13 cellular contexts compared by ENCODE assay signal in genomic region chr17:82012482-82013295, GRCh38. TPM values are rescaled to one million over a fixed set of nuclear protein-coding genes. Genes with fewer than 3 reads are reported as not detected.
DNase-seq lines count a peak whose midpoint lies in the region; ATAC-seq, FAIRE-seq and TF ChIP-seq lines count a peak whose summit lies in the region.
"Had no signal": no experiment of that assay in that cellular context is flagged by ENCODE, and none has a peak within 500 bp of the region (broad histone marks: within the 10 kb centered on the region; RNA-seq: fewer than 3 reads in every experiment).

No MANE protein-coding gene starts in this region.

- peaks cover 3% of the 10 kb centered on the region for H3K4me1 Mint-ChIP-seq in type B pancreatic cell (ENCODE audit: unreplicated experiment)
- H3K4me1 Mint-ChIP-seq: activated naive CD4-positive, alpha-beta T cell treated with anti-CD3 and anti-CD28 coated beads, Interleukin-2, amount 50 U/mL, for 24 hours; naive thymus-derived CD8-positive, alpha-beta T cell had no signal

- no peaks in the 10 kb centered on the region for H3F3A ChIP-seq in PC-3 (ENCODE audit: low read length, unreplicated experiment)

- H3K27ac Mint-ChIP-seq in type B pancreatic cell, result no peak overlapping the region
- H3K27ac Mint-ChIP-seq: activated naive CD4-positive, alpha-beta T cell treated with anti-CD3 and anti-CD28 coated beads, Interleukin-2, amount 50 U/mL, for 24 hours; naive thymus-derived CD8-positive, alpha-beta T cell had no signal

- ATAC-seq in thoracic aorta (ENCODE audit: insufficient number of reproducible peaks, low FRiP score, low read depth) (peak; percentile 54), PC-3 (no peak)
- ATAC-seq: naive thymus-derived CD8-positive, alpha-beta T cell had no signal

- no peaks in the 10 kb centered on the region for H3K9me1 ChIP-seq in keratinocyte (ENCODE audit: control insufficient read depth, extremely low read depth, insufficient read depth, low read length)

- H4K20me1 ChIP-seq in keratinocyte (ENCODE audit: control insufficient read depth, extremely low read depth, insufficient read depth, low read length) (no peaks in the 10 kb centered on the region), PC-3 (ENCODE audit: low read length) (no peaks in the 10 kb centered on the region)

- H2AFZ ChIP-seq in keratinocyte (ENCODE audit: control insufficient read depth, low read length) (no peak overlapping the region), PC-3 (ENCODE audit: low read length) (no peak overlapping the region)

- H3K4me2 ChIP-seq in keratinocyte (ENCODE audit: control insufficient read depth, extremely low read depth, insufficient read depth, low read depth, low read length), result no peak overlapping the region
- no peak overlapping the region for H3K4me2 ChIP-seq in PC-3 (ENCODE audit: low read length)
- H3K4me2 ChIP-seq: A549 had no signal

- no peak overlapping the region for H3K27ac ChIP-seq in keratinocyte (ENCODE audit: control insufficient read depth, insufficient read depth, low read length)
- H3K27ac ChIP-seq in thoracic aorta, result peak overlapping the region; percentile 72 to 75
- H3K27ac ChIP-seq in PC-3 (ENCODE audit: low read length), result no peak overlapping the region

- peak overlapping the region; percentile 9 for H3K9ac ChIP-seq in keratinocyte (ENCODE audit: control insufficient read depth, extremely low read depth, insufficient read depth, low read length)
- no peak overlapping the region for H3K9ac ChIP-seq in PC-3 (ENCODE audit: low read length)

- H3K79me2 ChIP-seq in keratinocyte (ENCODE audit: control insufficient read depth, insufficient read depth, low read length) (no peaks in the 10 kb centered on the region), PC-3 (ENCODE audit: low read length) (no peaks in the 10 kb centered on the region)

- H3K27me3 ChIP-seq in keratinocyte (ENCODE audit: control insufficient read depth, extremely low read depth, insufficient read depth, low read length) (no peaks in the 10 kb centered on the region), thoracic aorta (replicated peaks; ENCODE audit: insufficient read depth) (no peaks in the 10 kb centered on the region), PC-3 (ENCODE audit: low read length) (no peaks in the 10 kb centered on the region)

- no peaks in the 10 kb centered on the region for H3K36me3 ChIP-seq in keratinocyte (ENCODE audit: control insufficient read depth in 2 of 2, extremely low read depth in 1 of 2, insufficient read depth in 2 of 2, low read length in 2 of 2)
- H3K36me3 ChIP-seq in thoracic aorta, result no peaks in the 10 kb centered on the region
- no peaks in the 10 kb centered on the region for H3K36me3 ChIP-seq in PC-3 (ENCODE audit: low read depth, low read length)

- no TSS peak for BruUV-seq in PC-3 (replicated peaks; lab: Mats Ljungman, UMichigan)

- H3K9me3 ChIP-seq in keratinocyte (ENCODE audit: control insufficient read depth, low read depth, low read length) (no peaks in the 10 kb centered on the region), thoracic aorta (no peaks in the 10 kb centered on the region), PC-3 (ENCODE audit: low read length) (no peaks in the 10 kb centered on the region)
- H3K9me3 ChIP-seq: A549 had no signal

- H3K4me1 ChIP-seq in keratinocyte (ENCODE audit: control insufficient read depth, extremely low read depth, insufficient read depth, low read length), result peaks cover 18% of the 10 kb centered on the region
- peaks cover 3 to 27% of the 10 kb centered on the region in 2 donors for H3K4me1 ChIP-seq in thoracic aorta (ENCODE audit: control insufficient read depth in 1 of 2, low read depth in 2 of 2)
- no peaks in the 10 kb centered on the region for H3K4me1 ChIP-seq in PC-3 (ENCODE audit: insufficient read depth, low read length)
- H3K4me1 ChIP-seq: A549 had no signal

- POLR2A ChIA-PET in PC-3 (lab: Charles Lee; ENCODE audit: unreplicated experiment), result no interaction called here

- CTCF ChIA-PET in PC-3 (lab: Charles Lee), result no interaction called here

- H3K36me3 Mint-ChIP-seq in type B pancreatic cell, result no peaks in the 10 kb centered on the region
- H3K36me3 Mint-ChIP-seq: activated naive CD4-positive, alpha-beta T cell treated with anti-CD3 and anti-CD28 coated beads, Interleukin-2, amount 50 U/mL, for 24 hours; naive thymus-derived CD8-positive, alpha-beta T cell had no signal

- intact Hi-C loops in PC-3 (cut with micrococcal nuclease), result no loop called here

- no peak for FAIRE-seq in keratinocyte (lab: Jason Lieb, UNC)
- FAIRE-seq: A549 had no signal

- H3K4me3 ChIP-seq in keratinocyte (ENCODE audit: control insufficient read depth in 2 of 3, extremely low read depth in 1 of 3, insufficient read depth in 2 of 3, low read depth in 1 of 3, low read length in 3 of 3), result no peak overlapping the region
- H3K4me3 ChIP-seq in thoracic aorta, result peak overlapping the region; percentile 47
- H3K4me3 ChIP-seq in PC-3 (ENCODE audit: low read length), result no peak overlapping the region
- H3K4me3 ChIP-seq: A549 had no signal

- no peak for TF ChIP-seq CTCF in keratinocyte (optimal IDR thresholded peaks at IDR 0.05 in 1 of 3, IDR thresholded peaks at IDR 0.05 in 1 of 3, conservative IDR thresholded peaks at IDR 0.05 in 1 of 3; ENCODE audit: extremely low read depth in 1 of 3, insufficient read depth in 2 of 3, low read length in 3 of 3)
- no peak for TF ChIP-seq CTCF in thoracic aorta (IDR thresholded peaks at IDR 0.05)
- TF ChIP-seq CTCF in PC-3 (conservative IDR thresholded peaks at IDR 0.05; ENCODE audit: low read depth, low read length), result no peak
- no peak for TF ChIP-seq CTCF in type B pancreatic cell (conservative IDR thresholded peaks at IDR 0.05)

- H3K27me3 Mint-ChIP-seq in type B pancreatic cell, result no peaks in the 10 kb centered on the region
- H3K27me3 Mint-ChIP-seq: activated naive CD4-positive, alpha-beta T cell treated with anti-CD3 and anti-CD28 coated beads, Interleukin-2, amount 50 U/mL, for 24 hours; naive thymus-derived CD8-positive, alpha-beta T cell had no signal

- no peak overlapping the region for H3K4me3 Mint-ChIP-seq in type B pancreatic cell
- H3K4me3 Mint-ChIP-seq: activated naive CD4-positive, alpha-beta T cell treated with anti-CD3 and anti-CD28 coated beads, Interleukin-2, amount 50 U/mL, for 24 hours; naive thymus-derived CD8-positive, alpha-beta T cell had no signal

- no peaks in the 10 kb centered on the region for H3K9me2 ChIP-seq in PC-3 (replicated peaks; ENCODE audit: low read length)

- dilution Hi-C loops in keratinocyte (cut with MboI; ENCODE audit: extremely low pct_ligation_motif_present, low sequenced_read_pairs), result no loop called here

- peak; percentile 52 for DNase-seq in NCI-H2107 treated with DMSO at 0.1 percent for 48 hours (lab: John Stamatoyannopoulos, UW; ENCODE audit: unreplicated experiment)
- DNase-seq in NCI-H2107 (lab: John Stamatoyannopoulos, UW), result no peak
- DNase-seq in SW480 (ENCODE audit: low spot score), result peak; percentile 94
- no peak for DNase-seq in keratinocyte (ENCODE audit: low read depth, low spot score)
- DNase-seq in thoracic aorta (ENCODE audit: low spot score), result no peak
- no peak for DNase-seq in PC-3
- DNase-seq in NCI-H446 treated with DMSO at 0.1 percent for 48 hours (lab: John Stamatoyannopoulos, UW), result no peak
- no peak for DNase-seq in type B pancreatic cell (ENCODE audit: extremely low spot score, unreplicated experiment)
- DNase-seq: MV-4-11; naive thymus-derived CD8-positive, alpha-beta T cell; NCI-H526 had no signal

- no peaks in the 10 kb centered on the region for H3K9me3 Mint-ChIP-seq in type B pancreatic cell
- H3K9me3 Mint-ChIP-seq: activated naive CD4-positive, alpha-beta T cell treated with anti-CD3 and anti-CD28 coated beads, Interleukin-2, amount 50 U/mL, for 24 hours; naive thymus-derived CD8-positive, alpha-beta T cell had no signal

RNA-seq across cellular contexts. Expression of gene CENPX, which starts 10.0 kb away (rescaled TPM):
- 38.3 to 52.0 TPM (median 48.2 TPM) in 3 replicates for polyA plus RNA-seq in keratinocyte
- polyA plus RNA-seq in keratinocyte (2011; ENCODE audit: low read depth), result 4.8 TPM
- polyA plus RNA-seq in keratinocyte (2011; cell fraction: cytosol; rRNA removed), result 19.8 and 41.7 TPM in 2 replicates
- polyA plus RNA-seq in keratinocyte (2011; cell fraction: nucleus; rRNA removed), result 19.4 and 20.6 TPM in 2 replicates
- polyA plus RNA-seq in keratinocyte (2012; ENCODE audit: low replicate concordance), result 24.4 and 64.8 TPM in 2 replicates
- 7.8 to 10.6 TPM (median 9.1 TPM) in 3 replicates for polyA minus RNA-seq in keratinocyte
- 30.5 TPM for polyA minus RNA-seq in keratinocyte (2011; cell fraction: cytosol; rRNA and poly(A)+ RNA removed)
- polyA minus RNA-seq in keratinocyte (2011; cell fraction: nucleus; rRNA and poly(A)+ RNA removed), result 5.0 and 6.1 TPM in 2 replicates
- total RNA-seq in thoracic aorta (10 to 100 TPM; 31.4 to 40.4 TPM), PC-3 (2014; rRNA removed) (344 and 390 TPM in 2 replicates), type B pancreatic cell (ENCODE audit: low replicate concordance) (60.4 and 69.3 TPM in 2 replicates)

RNA-seq across cellular contexts. Expression of gene LRRC45, which starts 10.4 kb away (rescaled TPM):
- 2.5 to 3.6 TPM (median 2.9 TPM) in 3 replicates for polyA plus RNA-seq in keratinocyte
- polyA plus RNA-seq in keratinocyte (2011; ENCODE audit: low read depth), result 1.1 TPM
- polyA plus RNA-seq in keratinocyte (2011; cell fraction: cytosol; rRNA removed), result 0.61 and 1.4 TPM in 2 replicates
- polyA plus RNA-seq in keratinocyte (2011; cell fraction: nucleus; rRNA removed), result 5.7 and 7.1 TPM in 2 replicates
- polyA plus RNA-seq in keratinocyte (2012; ENCODE audit: low replicate concordance), result 1.2 and 3.5 TPM in 2 replicates
- 1.5 to 2.5 TPM (median 2.3 TPM) in 3 replicates for polyA minus RNA-seq in keratinocyte
- polyA minus RNA-seq in keratinocyte (2011; cell fraction: cytosol; rRNA and poly(A)+ RNA removed), result 3.1 TPM
- 1.5 and 3.7 TPM in 2 replicates for polyA minus RNA-seq in keratinocyte (2011; cell fraction: nucleus; rRNA and poly(A)+ RNA removed)
- 10 to 100 TPM in 1 of 2 donors, 1 to 10 TPM in 1; 6.1 to 14.2 TPM for total RNA-seq in thoracic aorta
- total RNA-seq in PC-3 (2014; rRNA removed), result 71.5 and 90.0 TPM in 2 replicates
- 27.6 and 29.4 TPM in 2 replicates for total RNA-seq in type B pancreatic cell (ENCODE audit: low replicate concordance)

RNA-seq across cellular contexts. Expression of gene RAC3, which starts 18.8 kb away (rescaled TPM):
- 10.2 to 23.0 TPM (median 12.3 TPM) in 3 replicates for polyA plus RNA-seq in keratinocyte
- 1.6 TPM for polyA plus RNA-seq in keratinocyte (2011; ENCODE audit: low read depth)
- polyA plus RNA-seq in keratinocyte (2011; cell fraction: cytosol; rRNA removed), result 8.5 and 23.2 TPM in 2 replicates
- 8.9 and 15.0 TPM in 2 replicates for polyA plus RNA-seq in keratinocyte (2011; cell fraction: nucleus; rRNA removed)
- polyA plus RNA-seq in keratinocyte (2012; ENCODE audit: low replicate concordance), result 4.1 and 10.1 TPM in 2 replicates
- polyA minus RNA-seq in keratinocyte, result 3.7 to 34.6 TPM (median 7.4 TPM) in 3 replicates
- 31.1 TPM for polyA minus RNA-seq in keratinocyte (2011; cell fraction: cytosol; rRNA and poly(A)+ RNA removed)
- polyA minus RNA-seq in keratinocyte (2011; cell fraction: nucleus; rRNA and poly(A)+ RNA removed), result 3.2 and 5.4 TPM in 2 replicates
- total RNA-seq in thoracic aorta (1 to 10 TPM in 1 of 2 donors, not detected in 1; 1.8 TPM), PC-3 (2014; rRNA removed) (46.8 and 52.2 TPM in 2 replicates), type B pancreatic cell (ENCODE audit: low replicate concordance) (41.7 and 51.7 TPM in 2 replicates)
- polyA plus RNA-seq: naive thymus-derived CD8-positive, alpha-beta T cell had no signal

RNA-seq across cellular contexts. Expression of gene DCXR, which starts 24.8 kb away (rescaled TPM):
- 45.4 to 73.6 TPM (median 64.0 TPM) in 3 replicates for polyA plus RNA-seq in keratinocyte
- 10.2 TPM for polyA plus RNA-seq in keratinocyte (2011; ENCODE audit: low read depth)
- polyA plus RNA-seq in keratinocyte (2011; cell fraction: cytosol; rRNA removed), result 59.0 and 103 TPM in 2 replicates
- polyA plus RNA-seq in keratinocyte (2011; cell fraction: nucleus; rRNA removed), result 51.5 and 77.5 TPM in 2 replicates
- polyA plus RNA-seq in keratinocyte (2012; ENCODE audit: low replicate concordance), result 62.1 and 118 TPM in 2 replicates
- 39.1 to 83.3 TPM (median 62.9 TPM) in 3 replicates for polyA minus RNA-seq in keratinocyte
- 41.8 TPM for polyA minus RNA-seq in keratinocyte (2011; cell fraction: cytosol; rRNA and poly(A)+ RNA removed)
- polyA minus RNA-seq in keratinocyte (2011; cell fraction: nucleus; rRNA and poly(A)+ RNA removed), result 12.2 and 13.9 TPM in 2 replicates
- total RNA-seq in thoracic aorta (10 to 100 TPM; 33.9 to 87.1 TPM), PC-3 (2014; rRNA removed) (135 and 142 TPM in 2 replicates), type B pancreatic cell (ENCODE audit: low replicate concordance) (158 and 175 TPM in 2 replicates)

RNA-seq across cellular contexts. Expression of gene ASPSCR1, which starts 35.3 kb away (rescaled TPM):
- 5.2 to 8.3 TPM (median 6.7 TPM) in 3 replicates for polyA plus RNA-seq in keratinocyte
- 5.0 TPM for polyA plus RNA-seq in keratinocyte (2011; ENCODE audit: low read depth)
- polyA plus RNA-seq in keratinocyte (2011; cell fraction: cytosol; rRNA removed), result 3.0 and 9.1 TPM in 2 replicates
- polyA plus RNA-seq in keratinocyte (2011; cell fraction: nucleus; rRNA removed), result 8.5 and 12.9 TPM in 2 replicates
- polyA plus RNA-seq in keratinocyte (2012; ENCODE audit: low replicate concordance), result 11.5 TPM in 2 replicates
- polyA minus RNA-seq in keratinocyte, result 4.7 to 10.0 TPM (median 6.3 TPM) in 3 replicates
- polyA minus RNA-seq in keratinocyte (2011; cell fraction: cytosol; rRNA and poly(A)+ RNA removed), result 24.2 TPM
- 6.4 and 8.9 TPM in 2 replicates for polyA minus RNA-seq in keratinocyte (2011; cell fraction: nucleus; rRNA and poly(A)+ RNA removed)
- 10 to 100 TPM; 20.6 to 41.3 TPM for total RNA-seq in thoracic aorta
- total RNA-seq in PC-3 (2014; rRNA removed), result 31.5 and 48.2 TPM in 2 replicates
- 31.5 and 35.6 TPM in 2 replicates for total RNA-seq in type B pancreatic cell (ENCODE audit: low replicate concordance)

Comparison
In these comparisons a context has a peak if more than half of its experiments do, and no peak if none do; other contexts are left out.
1. DNase-seq: peak in NCI-H2107 treated with DMSO at 0.1 percent for 48 hours (single experiment) and SW480 (single experiment); none in NCI-H2107 (single experiment), keratinocyte (single experiment), thoracic aorta (single experiment), PC-3 (single experiment), NCI-H446 treated with DMSO at 0.1 percent for 48 hours (single experiment) and type B pancreatic cell (single experiment).
2. H3K27ac ChIP-seq: peak in thoracic aorta (2 of 2); none in keratinocyte (single experiment) and PC-3 (single experiment).
3. RNA of gene RAC3, which starts 18.8 kb away (total RNA-seq): 46.8 to 52.2 TPM in PC-3 and 41.7 to 51.7 TPM in type B pancreatic cell; 1.8 TPM in thoracic aorta; every median in the first group is over 10 times any median in the second.